ENCODE assay signal across 15 cellular contexts in genomic region chr12:128388461-128388921, GRCh38.
DNase-seq lines count a peak whose midpoint lies in the region; ATAC-seq and FAIRE-seq lines count a peak whose summit lies in the region.
"Had no signal": no experiment of that assay in that cellular context is flagged by ENCODE, and none has a peak within 500 bp of the region (broad histone marks: within the 10 kb centered on the region; RNA-seq: fewer than 3 reads in every experiment).

No MANE protein-coding gene starts in this region.

- no peaks in the 10 kb centered on the region for H3K4me1 Mint-ChIP-seq in activated naive CD8-positive, alpha-beta T cell treated with anti-CD3 and anti-CD28 coated beads, Interleukin-2, amount 50 U/mL, for 24 hours
- H3K4me1 Mint-ChIP-seq: GM23338 had no signal

- H3K4me1 ChIP-seq in SJCRH30 (no peaks in the 10 kb centered on the region), stomach smooth muscle (ENCODE audit: control insufficient read depth, insufficient read depth, low read length) (no peaks in the 10 kb centered on the region)
- H3K4me1 ChIP-seq: Caco-2, foreskin keratinocyte had no signal

- H3K36me3 ChIP-seq in SJCRH30 (no peaks in the 10 kb centered on the region), stomach smooth muscle (ENCODE audit: control insufficient read depth in 2 of 2, insufficient read depth in 2 of 2, low read length in 2 of 2) (no peaks in the 10 kb centered on the region)

- H3K36me3 Mint-ChIP-seq in activated naive CD8-positive, alpha-beta T cell treated with anti-CD3 and anti-CD28 coated beads, Interleukin-2, amount 50 U/mL, for 24 hours (ENCODE audit: low read depth): no peaks in the 10 kb centered on the region

- no peak overlapping the region for H3K4me3 ChIP-seq in SJCRH30
- H3K4me3 ChIP-seq in stomach smooth muscle (ENCODE audit: low read length in 2 of 2): no peak overlapping the region
- H3K4me3 ChIP-seq: GM23338 had no signal

- ATAC-seq in activated naive CD8-positive, alpha-beta T cell treated with anti-CD3 and anti-CD28 coated beads, Interleukin-2, amount 50 U/mL, for 24 hours: no peak
- ATAC-seq: foreskin keratinocyte, GM23338 had no signal

- no peak for FAIRE-seq in frontal cortex (lab: Jason Lieb, UNC)

- no peaks in the 10 kb centered on the region for H3K9me3 ChIP-seq in SJCRH30 (replicated peaks)
- H3K9me3 ChIP-seq in stomach smooth muscle (ENCODE audit: control insufficient read depth in 2 of 2, low read length in 2 of 2): peaks cover 4 to 5% of the 10 kb centered on the region in 2 donors
- H3K9me3 ChIP-seq: Caco-2 had no signal

- H3K27me3 Mint-ChIP-seq in activated naive CD8-positive, alpha-beta T cell treated with anti-CD3 and anti-CD28 coated beads, Interleukin-2, amount 50 U/mL, for 24 hours: no peaks in the 10 kb centered on the region

- H3K27ac ChIP-seq in SJCRH30: no peak overlapping the region
- peak overlapping the region; percentile 31 for H3K27ac ChIP-seq in stomach smooth muscle (ENCODE audit: low read length)
- H3K27ac ChIP-seq: foreskin keratinocyte had no signal

- H3K27ac Mint-ChIP-seq in activated naive CD8-positive, alpha-beta T cell treated with anti-CD3 and anti-CD28 coated beads, Interleukin-2, amount 50 U/mL, for 24 hours: no peak overlapping the region
- H3K27ac Mint-ChIP-seq: GM23338 had no signal

- H3K27me3 ChIP-seq in SJCRH30 (no peaks in the 10 kb centered on the region), stomach smooth muscle (ENCODE audit: control insufficient read depth in 1 of 2, insufficient read depth in 2 of 2, low read length in 2 of 2) (peaks cover 0 to 7% of the 10 kb centered on the region in 2 donors)
- H3K27me3 ChIP-seq: foreskin keratinocyte had no signal

- no peak overlapping the region for H3K9ac ChIP-seq in stomach smooth muscle (ENCODE audit: low read length in 2 of 2)

- DNase-seq in NCI-H128 (lab: John Stamatoyannopoulos, UW; ENCODE audit: unreplicated experiment) (peak; percentile 55), SJCRH30 (peak; percentile 6 to 40), inferior parietal cortex (ENCODE audit: extremely low spot score) (peak; percentile 34), frontal cortex (ENCODE audit: low spot score in 2 of 2) (no peak), iPS-NIHi7 (ENCODE audit: extremely low spot score) (no peak)
- no peak for DNase-seq in activated T-cell treated with anti-CD3 and anti-CD28 coated beads, Interleukin-2, amount 50 U/mL, for 48 hours
- no peak for DNase-seq in activated naive CD8-positive, alpha-beta T cell treated with anti-CD3 and anti-CD28 coated beads, Interleukin-2, amount 50 U/mL, for 24 hours
- DNase-seq: activated CD8-positive, alpha-beta memory T cell treated with anti-CD3 and anti-CD28 coated beads for 24 hours; foreskin keratinocyte; MV-4-11; occipital lobe; stimulated activated naive CD4-positive, alpha-beta T cell had no signal

- H3K9me3 Mint-ChIP-seq in activated naive CD8-positive, alpha-beta T cell treated with anti-CD3 and anti-CD28 coated beads, Interleukin-2, amount 50 U/mL, for 24 hours: peaks cover 4% of the 10 kb centered on the region

- H3K4me3 Mint-ChIP-seq in activated naive CD8-positive, alpha-beta T cell treated with anti-CD3 and anti-CD28 coated beads, Interleukin-2, amount 50 U/mL, for 24 hours: no peak overlapping the region
- H3K4me3 Mint-ChIP-seq: GM23338 had no signal

Comparison
In these comparisons a context has a peak if more than half of its experiments do, and no peak if none do; other contexts are left out.
1. DNase-seq: peak in NCI-H128 (single experiment), SJCRH30 (2 of 2) and inferior parietal cortex (single experiment); none in frontal cortex (0 of 2), iPS-NIHi7 (single experiment), activated T-cell treated with anti-CD3 and anti-CD28 coated beads, Interleukin-2, amount 50 U/mL, for 48 hours (0 of 2) and activated naive CD8-positive, alpha-beta T cell treated with anti-CD3 and anti-CD28 coated beads, Interleukin-2, amount 50 U/mL, for 24 hours (single experiment).